In genomic region chr5:67030289-67031069, GRCh38 we compare ENCODE assay signal across 14 cellular contexts.
DNase-seq lines count a peak whose midpoint lies in the region; ATAC-seq, FAIRE-seq and TF ChIP-seq lines count a peak whose summit lies in the region.
"Had no signal": no experiment of that assay in that cellular context is flagged by ENCODE, and none has a peak within 500 bp of the region (broad histone marks: within the 10 kb centered on the region; RNA-seq: fewer than 3 reads in every experiment).

No MANE protein-coding gene starts in this region.

- H3K27me3 ChIP-seq in CD4-positive, CD25-positive, alpha-beta regulatory T cell (ENCODE audit: control insufficient read depth, insufficient read depth, low read length), result no peaks in the 10 kb centered on the region
- no peaks in the 10 kb centered on the region; a peak in 2 of 4 replicates for H3K27me3 ChIP-seq in GM12878 (replicated peaks in 1 of 2; ENCODE audit: control insufficient read depth in 2 of 2, insufficient read depth in 2 of 2, low read length in 1 of 2)

- TF ChIP-seq POLR2A in GM12878 (IDR thresholded peaks at IDR 0.05; ENCODE audit: low read depth, low read length), result no peak

- in situ Hi-C loops in GM12878 (cut with MboI), result no loop called here

- peak; percentile 81 for FAIRE-seq in GM12878 (lab: Jason Lieb, UNC)

- no peak overlapping the region for H3K9ac ChIP-seq in GM12878 (ENCODE audit: control insufficient read depth, insufficient read depth, low read length)

- peaks cover 9% of the 10 kb centered on the region for H3K36me3 Mint-ChIP-seq in CD4-positive, CD25-positive, alpha-beta regulatory T cell
- H3K36me3 Mint-ChIP-seq in nephron (ENCODE audit: low read depth), result no peaks in the 10 kb centered on the region

- H3K4me1 Mint-ChIP-seq in CD4-positive, CD25-positive, alpha-beta regulatory T cell, result peaks cover 35 to 81% (median 73%) of the 10 kb centered on the region in 4 donors
- peaks cover 53% of the 10 kb centered on the region for H3K4me1 Mint-ChIP-seq in nephron
- H3K4me1 Mint-ChIP-seq: immature natural killer cell had no signal

- H3K27me3 Mint-ChIP-seq in CD4-positive, CD25-positive, alpha-beta regulatory T cell, result no peaks in the 10 kb centered on the region
- no peaks in the 10 kb centered on the region for H3K27me3 Mint-ChIP-seq in nephron (ENCODE audit: low read depth)
- H3K27me3 Mint-ChIP-seq: CD8-positive, alpha-beta memory T cell had no signal

- CTCF ChIA-PET in HEK293 (lab: Yijun Ruan, JAX), result no interaction called here
- CTCF ChIA-PET in GM12878 (lab: Yijun Ruan, JAX), result no interaction called here

- H3K27ac Mint-ChIP-seq in CD4-positive, CD25-positive, alpha-beta regulatory T cell, result peak overlapping the region; percentile 45 to 66 (median 57)
- H3K27ac Mint-ChIP-seq in nephron, result peak overlapping the region in 2 of 3 experiments; percentile 36 to 50
- H3K27ac Mint-ChIP-seq: immature natural killer cell had no signal

- H3K4me3 ChIP-seq in CD4-positive, CD25-positive, alpha-beta regulatory T cell (ENCODE audit: low read depth, low read length), result peak overlapping the region; percentile 46
- H3K4me3 ChIP-seq in HEK293 (ENCODE audit: low read depth, low read length) (no peak overlapping the region), GM12878 (no peak overlapping the region)

- peaks cover 40% of the 10 kb centered on the region for H3K4me1 ChIP-seq in CD4-positive, CD25-positive, alpha-beta regulatory T cell (ENCODE audit: control insufficient read depth, insufficient read depth, low read length, poor library complexity, severe bottlenecking)
- peaks cover 51% of the 10 kb centered on the region for H3K4me1 ChIP-seq in HEK293 (ENCODE audit: control insufficient read depth, insufficient read depth, low read length)
- H3K4me1 ChIP-seq in GM12878 (ENCODE audit: control insufficient read depth, insufficient read depth, low read length), result no peaks in the 10 kb centered on the region

- no peak overlapping the region for H3K4me2 ChIP-seq in GM12878 (ENCODE audit: control insufficient read depth, insufficient read depth)

- DNase-seq in CD4-positive, CD25-positive, alpha-beta regulatory T cell, result no peak
- DNase-seq in GM12878 (ENCODE audit: low read depth, low spot score) (no peak), ecto neural progenitor cell (ENCODE audit: low spot score) (no peak)
- no peak for DNase-seq in central memory CD4-positive, alpha-beta T cell
- DNase-seq: activated CD4-positive, alpha-beta T cell treated with anti-CD3 and anti-CD28 coated beads for 4 hours; activated effector memory CD4-positive, alpha-beta T cell treated with anti-CD3 and anti-CD28 coated beads, Interleukin-2, amount 50 U/mL, for 16 hours; CD8-positive, alpha-beta memory T cell; GF-D8; immature natural killer cell; NCI-H226; SW 1271 had no signal

- peak in 1 of 2 donors; percentile 12 for ATAC-seq in CD4-positive, CD25-positive, alpha-beta regulatory T cell (ENCODE audit: low read depth in 2 of 2)
- no peak for ATAC-seq in GM12878
- ATAC-seq in GM21423 (IDR thresholded peaks at IDR 0.05; ENCODE audit: unreplicated experiment), result no peak

- intact Hi-C loops in GM12878 (cut with micrococcal nuclease; ENCODE audit: unreplicated experiment), result no loop called here

- peak overlapping the region; percentile 3 to 56 (median 42) for H3K4me3 Mint-ChIP-seq in CD4-positive, CD25-positive, alpha-beta regulatory T cell
- no peak overlapping the region for H3K4me3 Mint-ChIP-seq in nephron
- H3K4me3 Mint-ChIP-seq: CD8-positive, alpha-beta memory T cell; immature natural killer cell had no signal

- no peaks in the 10 kb centered on the region for H3K36me3 ChIP-seq in CD4-positive, CD25-positive, alpha-beta regulatory T cell (ENCODE audit: control insufficient read depth, insufficient read depth, low read length)
- H3K36me3 ChIP-seq in HEK293 (ENCODE audit: control insufficient read depth in 2 of 2, insufficient read depth in 1 of 2, low read length in 2 of 2), result no peaks in the 10 kb centered on the region
- no peaks in the 10 kb centered on the region for H3K36me3 ChIP-seq in GM12878 (ENCODE audit: control insufficient read depth in 2 of 2, insufficient read depth in 2 of 2, low read length in 1 of 2)

- RAD21 ChIA-PET in GM12878 (lab: Charles Lee; ENCODE audit: unreplicated experiment), result no interaction called here

- TF ChIP-seq CTCF in HEK293 (tag by site-specific recombination; IDR thresholded peaks at IDR 0.05), result no peak
- no peak for TF ChIP-seq CTCF in GM12878 (IDR thresholded peaks at IDR 0.05 in 2 of 3, conservative IDR thresholded peaks at IDR 0.05 in 1 of 3; ENCODE audit: control insufficient read depth in 2 of 3, extremely low read depth in 1 of 3, insufficient read depth in 1 of 3, low read depth in 3 of 3, low read length in 3 of 3)
- no peak for TF ChIP-seq CTCF in nephron (IDR thresholded peaks at IDR 0.05; ENCODE audit: unreplicated experiment in 3 of 3)

- SMC1A ChIA-PET in GM12878 (lab: Charles Lee; ENCODE audit: uncharacterized antibody, unreplicated experiment), result interaction anchor here (0.6 kb wide), 1 partner anchor 8 kb away, joined by 3 read pairs; no protein-coding TSS in a partner anchor

- POLR2A ChIA-PET in HEK293 (lab: Yijun Ruan, JAX), result no interaction called here
- POLR2A ChIA-PET in GM12878 (lab: Charles Lee), result no interaction called here

- no peak for TF ChIP-seq RAD21 in GM12878 (IDR thresholded peaks at IDR 0.05; ENCODE audit: insufficient read depth, low read depth, low read length)

- H3K9me3 ChIP-seq in CD4-positive, CD25-positive, alpha-beta regulatory T cell (ENCODE audit: control insufficient read depth in 2 of 2, low read length in 2 of 2), result no peaks in the 10 kb centered on the region
- no peaks in the 10 kb centered on the region for H3K9me3 ChIP-seq in HEK293 (ENCODE audit: control insufficient read depth, insufficient read depth, low read depth, low read length)
- no peaks in the 10 kb centered on the region for H3K9me3 ChIP-seq in GM12878 (replicated peaks; ENCODE audit: control insufficient read depth, insufficient read depth, low read length)

- no peaks in the 10 kb centered on the region for H4K20me1 ChIP-seq in GM12878 (ENCODE audit: control insufficient read depth, insufficient read depth)

- H2AFZ ChIP-seq in GM12878 (ENCODE audit: control insufficient read depth, low read depth, low read length), result no peak overlapping the region

- no peak for TF ChIP-seq EP300 in GM12878 (IDR thresholded peaks at IDR 0.05; ENCODE audit: borderline replicate concordance in 1 of 2, control insufficient read depth in 1 of 2, low read depth in 2 of 2, low read length in 2 of 2)

- WGBS in GM12878 (ENCODE audit: insufficient coverage, insufficient replicate concordance, low lambda C conversion rate, missing lambda C conversion rate), result 63% methylated on average over 2 of the region's 2 CpGs

- peak overlapping the region; percentile 26 for H3K27ac ChIP-seq in CD4-positive, CD25-positive, alpha-beta regulatory T cell (ENCODE audit: insufficient read depth, low read length, poor library complexity, severe bottlenecking)
- H3K27ac ChIP-seq in HEK293 (ENCODE audit: extremely low read depth, low read depth, low read length) (no peak overlapping the region), GM12878 (ENCODE audit: control insufficient read depth, insufficient read depth) (no peak overlapping the region)

- BruUV-seq in GM12878 (replicated peaks; lab: Mats Ljungman, UMichigan), result no TSS peak

- H3K79me2 ChIP-seq in GM12878 (ENCODE audit: control insufficient read depth, insufficient read depth, low read length), result no peaks in the 10 kb centered on the region

- no peaks in the 10 kb centered on the region for H3K9me3 Mint-ChIP-seq in CD4-positive, CD25-positive, alpha-beta regulatory T cell
- no peaks in the 10 kb centered on the region for H3K9me3 Mint-ChIP-seq in nephron
- H3K9me3 Mint-ChIP-seq: CD8-positive, alpha-beta memory T cell; immature natural killer cell had no signal

TF ChIP-seq in HEK293, 187 proteins besides CTCF, POLR2A, EP300 and RAD21 (continues in another document):
- TF ChIP-seq, protein P1, sequence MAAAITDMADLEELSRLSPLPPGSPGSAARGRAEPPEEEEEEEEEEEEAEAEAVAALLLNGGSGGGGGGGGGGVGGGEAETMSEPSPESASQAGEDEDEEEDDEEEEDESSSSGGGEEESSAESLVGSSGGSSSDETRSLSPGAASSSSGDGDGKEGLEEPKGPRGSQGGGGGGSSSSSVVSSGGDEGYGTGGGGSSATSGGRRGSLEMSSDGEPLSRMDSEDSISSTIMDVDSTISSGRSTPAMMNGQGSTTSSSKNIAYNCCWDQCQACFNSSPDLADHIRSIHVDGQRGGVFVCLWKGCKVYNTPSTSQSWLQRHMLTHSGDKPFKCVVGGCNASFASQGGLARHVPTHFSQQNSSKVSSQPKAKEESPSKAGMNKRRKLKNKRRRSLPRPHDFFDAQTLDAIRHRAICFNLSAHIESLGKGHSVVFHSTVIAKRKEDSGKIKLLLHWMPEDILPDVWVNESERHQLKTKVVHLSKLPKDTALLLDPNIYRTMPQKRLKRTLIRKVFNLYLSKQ (tag by site-specific recombination; IDR thresholded peaks at IDR 0.05; ENCODE audit: borderline replicate concordance), result no peak

TF ChIP-seq in GM12878, 131 proteins besides CTCF, POLR2A, EP300 and RAD21 (continues in another document):
- TF ChIP-seq, protein P2, sequence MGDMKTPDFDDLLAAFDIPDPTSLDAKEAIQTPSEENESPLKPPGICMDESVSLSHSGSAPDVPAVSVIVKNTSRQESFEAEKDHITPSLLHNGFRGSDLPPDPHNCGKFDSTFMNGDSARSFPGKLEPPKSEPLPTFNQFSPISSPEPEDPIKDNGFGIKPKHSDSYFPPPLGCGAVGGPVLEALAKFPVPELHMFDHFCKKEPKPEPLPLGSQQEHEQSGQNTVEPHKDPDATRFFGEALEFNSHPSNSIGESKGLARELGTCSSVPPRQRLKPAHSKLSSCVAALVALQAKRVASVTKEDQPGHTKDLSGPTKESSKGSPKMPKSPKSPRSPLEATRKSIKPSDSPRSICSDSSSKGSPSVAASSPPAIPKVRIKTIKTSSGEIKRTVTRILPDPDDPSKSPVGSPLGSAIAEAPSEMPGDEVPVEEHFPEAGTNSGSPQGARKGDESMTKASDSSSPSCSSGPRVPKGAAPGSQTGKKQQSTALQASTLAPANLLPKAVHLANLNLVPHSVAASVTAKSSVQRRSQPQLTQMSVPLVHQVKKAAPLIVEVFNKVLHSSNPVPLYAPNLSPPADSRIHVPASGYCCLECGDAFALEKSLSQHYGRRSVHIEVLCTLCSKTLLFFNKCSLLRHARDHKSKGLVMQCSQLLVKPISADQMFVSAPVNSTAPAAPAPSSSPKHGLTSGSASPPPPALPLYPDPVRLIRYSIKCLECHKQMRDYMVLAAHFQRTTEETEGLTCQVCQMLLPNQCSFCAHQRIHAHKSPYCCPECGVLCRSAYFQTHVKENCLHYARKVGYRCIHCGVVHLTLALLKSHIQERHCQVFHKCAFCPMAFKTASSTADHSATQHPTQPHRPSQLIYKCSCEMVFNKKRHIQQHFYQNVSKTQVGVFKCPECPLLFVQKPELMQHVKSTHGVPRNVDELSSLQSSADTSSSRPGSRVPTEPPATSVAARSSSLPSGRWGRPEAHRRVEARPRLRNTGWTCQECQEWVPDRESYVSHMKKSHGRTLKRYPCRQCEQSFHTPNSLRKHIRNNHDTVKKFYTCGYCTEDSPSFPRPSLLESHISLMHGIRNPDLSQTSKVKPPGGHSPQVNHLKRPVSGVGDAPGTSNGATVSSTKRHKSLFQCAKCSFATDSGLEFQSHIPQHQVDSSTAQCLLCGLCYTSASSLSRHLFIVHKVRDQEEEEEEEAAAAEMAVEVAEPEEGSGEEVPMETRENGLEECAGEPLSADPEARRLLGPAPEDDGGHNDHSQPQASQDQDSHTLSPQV (IDR thresholded peaks at IDR 0.05), result no peak

Comparison
In these comparisons a context has a peak if more than half of its experiments do, and no peak if none do; other contexts are left out.
1. H3K4me3 Mint-ChIP-seq: peak in CD4-positive, CD25-positive, alpha-beta regulatory T cell (4 of 4); none in nephron (0 of 3).